1 cellular context compared by ENCODE assay signal in the genomic region with DNA sequence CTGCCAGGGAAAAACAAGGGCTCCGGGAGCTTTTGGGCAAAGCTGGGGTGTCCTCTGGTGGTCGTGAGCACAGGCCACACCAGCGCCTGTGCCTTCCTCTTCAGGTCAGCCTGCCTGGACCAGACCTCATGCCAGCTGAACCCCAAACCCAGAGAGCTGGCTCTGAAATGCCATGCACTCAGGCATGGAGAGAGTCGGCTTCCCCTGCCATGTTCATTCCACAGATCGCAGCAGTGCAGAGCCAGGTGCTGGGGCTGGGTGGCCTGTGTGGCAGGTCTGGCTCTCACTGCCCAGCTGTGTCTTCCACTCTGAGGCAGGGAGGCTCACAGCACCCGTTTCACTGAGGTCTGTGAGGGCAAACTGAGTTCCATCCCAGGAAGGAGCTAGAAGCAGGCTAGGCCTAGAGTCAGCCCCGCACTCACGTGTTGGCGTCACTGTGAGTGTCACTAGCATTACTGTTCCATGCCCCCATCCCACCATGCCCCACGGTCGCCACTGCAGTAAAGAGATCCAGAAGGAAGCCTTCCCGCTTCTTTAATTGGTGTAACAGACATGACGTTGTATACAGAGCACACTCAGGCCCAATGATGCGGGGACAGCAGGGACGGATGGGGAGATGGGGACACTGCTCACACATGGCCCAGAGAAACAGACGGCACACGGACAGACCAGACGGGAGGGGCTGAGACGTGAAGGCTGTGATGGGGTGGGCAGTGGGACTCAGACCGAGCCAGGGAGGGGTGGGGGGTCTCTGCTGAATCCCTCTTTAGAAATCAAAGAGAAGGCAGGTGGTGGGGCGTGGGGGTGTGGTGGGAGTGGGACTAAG.
TF ChIP-seq lines count a peak whose summit lies in the region.

No MANE protein-coding gene starts in this region.

TF ChIP-seq in H1, 55 proteins besides CTCF, POLR2A, EP300 and RAD21:
- no peak for TF ChIP-seq E2F6 (IDR thresholded peaks at IDR 0.05)
- no peak for TF ChIP-seq EGR1 (IDR thresholded peaks at IDR 0.05; ENCODE audit: borderline replicate concordance, low read depth, low read length)
- no peak for TF ChIP-seq NANOG (IDR thresholded peaks at IDR 0.05; ENCODE audit: insufficient read depth, low read depth, low read length, poor library complexity, severe bottlenecking)
- TF ChIP-seq SP4 (IDR thresholded peaks at IDR 0.05; ENCODE audit: low read length): no peak
- TF ChIP-seq RXRA (IDR thresholded peaks at IDR 0.05; ENCODE audit: insufficient read depth, low read depth, low read length): no peak
- TF ChIP-seq CREB1 (IDR thresholded peaks at IDR 0.05): no peak
- TF ChIP-seq SP2 (IDR thresholded peaks at IDR 0.05; ENCODE audit: low read length): no peak
- TF ChIP-seq HDAC2 (IDR thresholded peaks at IDR 0.05; ENCODE audit: borderline replicate concordance in 1 of 2, low read depth in 2 of 2, low read length in 2 of 2): no peak
- TF ChIP-seq SP1 (IDR thresholded peaks at IDR 0.05; ENCODE audit: low read depth, low read length): no peak
- no peak for TF ChIP-seq ZNF274 (IDR thresholded peaks at IDR 0.05; ENCODE audit: borderline replicate concordance, extremely low read depth, low read length)
- TF ChIP-seq YY1 (IDR thresholded peaks at IDR 0.05; ENCODE audit: low read depth, low read length): no peak
